Comparison of ENCODE assay signal across 19 cellular contexts in genomic region chr14:70638416-70638815, GRCh38. TPM values are rescaled to one million over a fixed set of nuclear protein-coding genes. Genes with fewer than 3 reads are reported as not detected.
"Had no signal": no experiment of that assay in that cellular context is flagged by ENCODE, and none has a peak within 500 bp of the region (broad histone marks: within the 10 kb centered on the region; RNA-seq: fewer than 3 reads in every experiment).

No MANE protein-coding gene starts in this region.

- H3K36me3 ChIP-seq: heart left ventricle, tibial artery, upper lobe of left lung, uterus had no signal

- H3K4me3 ChIP-seq: coronary artery, heart left ventricle, tibial artery, upper lobe of left lung, uterus had no signal

- ATAC-seq: heart left ventricle; left colon; left ventricle myocardium superior; naive thymus-derived CD4-positive, alpha-beta T cell; stimulated activated effector memory CD8-positive, alpha-beta T cell treated with anti-CD3 and anti-CD28 coated beads, Interleukin-12 subunit alpha, Interleukin-12 subunit beta, amount 100 ng/mL, for 72 hours; stimulated activated naive CD8-positive, alpha-beta T cell treated with anti-CD3 and anti-CD28 coated beads, Interleukin-15, Interleukin-2, amounts not matched to agents 100 U/mL and 50 U/mL, for 24 hours had no signal

- H3K4me1 ChIP-seq: uterus had no signal

- H3K4me3 Mint-ChIP-seq: endodermal cell; nephron progenitor cell; stimulated activated effector memory CD8-positive, alpha-beta T cell treated with anti-CD3 and anti-CD28 coated beads, Interleukin-12 subunit alpha, Interleukin-12 subunit beta, amount 100 ng/mL, for 72 hours had no signal

- DNase-seq: effector CD4-positive, alpha-beta T cell; endodermal cell; heart left ventricle; hippocampal formation; left colon; left ventricle myocardium superior; mesendoderm; naive thymus-derived CD4-positive, alpha-beta T cell; nephron progenitor cell; small intestine; stimulated activated CD4-positive, alpha-beta T cell treated with anti-CD3 and anti-CD28 coated beads, Interleukin-4, amount 100 ng/mL, for 1 hour; stimulated activated CD8-positive, alpha-beta memory T cell treated with anti-CD3 and anti-CD28 coated beads, Interleukin-4, amount 100 ng/mL, for 48 hours; stimulated activated naive CD8-positive, alpha-beta T cell treated with anti-CD3 and anti-CD28 coated beads, Interleukin-15, Interleukin-2, amounts not matched to agents 100 U/mL and 50 U/mL, for 24 hours; tibial artery; upper lobe of left lung; uterus had no signal

- H3K27ac Mint-ChIP-seq: endodermal cell; nephron progenitor cell; stimulated activated effector memory CD8-positive, alpha-beta T cell treated with anti-CD3 and anti-CD28 coated beads, Interleukin-12 subunit alpha, Interleukin-12 subunit beta, amount 100 ng/mL, for 72 hours had no signal

- H3K9me3 ChIP-seq: heart left ventricle, tibial artery, upper lobe of left lung, uterus had no signal

- H3K9me3 Mint-ChIP-seq: stimulated activated effector memory CD8-positive, alpha-beta T cell treated with anti-CD3 and anti-CD28 coated beads, Interleukin-12 subunit alpha, Interleukin-12 subunit beta, amount 100 ng/mL, for 72 hours had no signal

- H3K27ac ChIP-seq: coronary artery, heart left ventricle, tibial artery, upper lobe of left lung, uterus had no signal

- H3K27me3 Mint-ChIP-seq: naive thymus-derived CD4-positive, alpha-beta T cell had no signal

RNA-seq across cellular contexts. Expression of gene TTC9, which starts 3.3 kb away (rescaled TPM):
- total RNA-seq: endothelial cell of umbilical vein had no signal
